In the genomic region with DNA sequence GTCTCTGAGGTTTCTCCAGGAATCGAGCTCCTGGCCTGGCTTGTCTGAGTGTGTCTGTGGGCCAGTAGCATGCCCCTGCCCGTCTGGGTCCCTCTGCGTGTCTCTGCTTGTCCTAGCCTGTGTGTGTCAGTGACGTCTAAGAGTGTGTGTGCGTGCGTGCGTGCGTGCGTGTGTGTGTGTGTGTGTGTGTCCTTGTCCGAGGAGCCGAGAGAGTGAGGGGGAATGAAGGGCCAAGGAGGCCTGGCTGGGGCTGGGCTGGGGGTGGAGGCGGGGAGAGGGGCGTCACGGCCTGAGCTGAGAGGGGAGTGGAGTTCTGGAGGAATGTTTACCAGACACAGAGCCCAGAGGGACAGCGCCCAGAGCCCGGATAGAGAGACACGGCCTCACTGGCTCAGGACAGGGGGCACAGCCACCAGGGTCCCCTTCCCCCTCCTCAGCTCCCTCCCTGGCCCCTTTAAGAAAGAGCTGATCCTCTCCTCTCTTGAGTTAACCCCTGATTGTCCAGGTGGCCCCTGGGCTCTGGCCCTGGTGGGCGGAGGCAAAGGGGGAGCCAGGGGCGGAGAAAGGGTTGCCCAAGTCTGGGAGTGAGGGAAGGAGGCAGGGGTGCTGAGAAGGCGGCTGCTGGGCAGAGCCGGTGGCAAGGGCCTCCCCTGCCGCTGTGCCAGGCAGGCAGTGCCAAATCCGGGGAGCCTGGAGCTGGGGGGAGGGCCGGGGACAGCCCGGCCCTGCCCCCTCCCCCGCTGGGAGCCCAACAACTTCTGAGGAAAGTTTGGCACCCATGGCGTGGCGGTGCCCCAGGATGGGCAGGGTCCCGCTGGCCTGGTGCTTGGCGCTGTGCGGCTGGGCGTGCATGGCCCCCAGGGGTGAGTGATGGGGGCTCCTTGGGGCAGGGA, we compare ENCODE assay signal across 1 cellular context.
TF ChIP-seq lines count a peak whose summit lies in the region.

A gene (plus strand): TSS at position 609 of the 893 bp plus-strand sequence. CDS start 170 bp downstream, at position 779.

TF ChIP-seq in HEK293, 187 proteins besides CTCF, POLR2A, EP300 and RAD21 (continued from another document):
- 0 out of 2 replicates have a peak, but pooled peaks have one; percentile 23 for TF ChIP-seq YY2 (tag by site-specific recombination; IDR thresholded peaks at IDR 0.05)
- peak; percentile 42; the same call in 1 of the 2 replicates for TF ChIP-seq GLIS2 (tag by site-specific recombination; IDR thresholded peaks at IDR 0.05)
- 0 out of 2 replicates have a peak, but pooled peaks have one; percentile 23 for TF ChIP-seq ZNF223 (tag by site-specific recombination; IDR thresholded peaks at IDR 0.05)
- TF ChIP-seq ZNF621 (tag by site-specific recombination; IDR thresholded peaks at IDR 0.05), result no peak
- TF ChIP-seq, protein P1, sequence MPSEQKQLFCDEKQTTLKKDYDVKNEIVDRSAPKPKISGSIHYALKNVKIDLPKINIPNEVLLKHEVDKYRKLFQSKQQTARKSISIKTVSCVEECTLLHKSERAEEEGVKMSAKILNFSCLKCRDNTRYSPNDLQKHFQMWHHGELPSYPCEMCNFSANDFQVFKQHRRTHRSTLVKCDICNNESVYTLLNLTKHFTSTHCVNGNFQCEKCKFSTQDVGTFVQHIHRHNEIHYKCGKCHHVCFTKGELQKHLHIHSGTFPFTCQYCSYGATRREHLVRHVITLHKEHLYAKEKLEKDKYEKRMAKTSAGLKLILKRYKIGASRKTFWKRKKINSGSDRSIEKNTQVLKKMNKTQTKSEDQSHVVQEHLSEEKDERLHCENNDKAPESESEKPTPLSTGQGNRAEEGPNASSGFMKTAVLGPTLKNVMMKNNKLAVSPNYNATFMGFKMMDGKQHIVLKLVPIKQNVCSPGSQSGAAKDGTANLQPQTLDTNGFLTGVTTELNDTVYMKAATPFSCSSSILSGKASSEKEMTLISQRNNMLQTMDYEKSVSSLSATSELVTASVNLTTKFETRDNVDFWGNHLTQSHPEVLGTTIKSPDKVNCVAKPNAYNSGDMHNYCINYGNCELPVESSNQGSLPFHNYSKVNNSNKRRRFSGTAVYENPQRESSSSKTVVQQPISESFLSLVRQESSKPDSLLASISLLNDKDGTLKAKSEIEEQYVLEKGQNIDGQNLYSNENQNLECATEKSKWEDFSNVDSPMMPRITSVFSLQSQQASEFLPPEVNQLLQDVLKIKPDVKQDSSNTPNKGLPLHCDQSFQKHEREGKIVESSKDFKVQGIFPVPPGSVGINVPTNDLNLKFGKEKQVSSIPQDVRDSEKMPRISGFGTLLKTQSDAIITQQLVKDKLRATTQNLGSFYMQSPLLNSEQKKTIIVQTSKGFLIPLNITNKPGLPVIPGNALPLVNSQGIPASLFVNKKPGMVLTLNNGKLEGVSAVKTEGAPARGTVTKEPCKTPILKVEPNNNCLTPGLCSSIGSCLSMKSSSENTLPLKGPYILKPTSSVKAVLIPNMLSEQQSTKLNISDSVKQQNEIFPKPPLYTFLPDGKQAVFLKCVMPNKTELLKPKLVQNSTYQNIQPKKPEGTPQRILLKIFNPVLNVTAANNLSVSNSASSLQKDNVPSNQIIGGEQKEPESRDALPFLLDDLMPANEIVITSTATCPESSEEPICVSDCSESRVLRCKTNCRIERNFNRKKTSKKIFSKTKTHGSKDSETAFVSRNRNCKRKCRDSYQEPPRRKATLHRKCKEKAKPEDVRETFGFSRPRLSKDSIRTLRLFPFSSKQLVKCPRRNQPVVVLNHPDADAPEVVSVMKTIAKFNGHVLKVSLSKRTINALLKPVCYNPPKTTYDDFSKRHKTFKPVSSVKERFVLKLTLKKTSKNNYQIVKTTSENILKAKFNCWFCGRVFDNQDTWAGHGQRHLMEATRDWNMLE (tag by site-specific recombination; conservative IDR thresholded peaks at IDR 0.05; ENCODE audit: low read depth), result no peak
- TF ChIP-seq ZFP69B (tag by site-specific recombination; IDR thresholded peaks at IDR 0.05), result peak; percentile 99
- no peak for TF ChIP-seq ZNF266 (tag by site-specific recombination; IDR thresholded peaks at IDR 0.05; ENCODE audit: low read depth)
- TF ChIP-seq ZNF16 (tag by site-specific recombination; IDR thresholded peaks at IDR 0.05; ENCODE audit: low read depth), result no peak
- TF ChIP-seq ZNF501 (tag by site-specific recombination; IDR thresholded peaks at IDR 0.05), result no peak
- no peak for TF ChIP-seq ZSCAN16 (tag by site-specific recombination; IDR thresholded peaks at IDR 0.05)
- no peak for TF ChIP-seq HOXC10 (CRISPR knock-in tag; IDR thresholded peaks at IDR 0.05)
- TF ChIP-seq SCRT1 (tag by site-specific recombination; IDR thresholded peaks at IDR 0.05; ENCODE audit: borderline replicate concordance), result no peak
- TF ChIP-seq ZNF146 (tag by site-specific recombination; IDR thresholded peaks at IDR 0.05), result no peak
- no peak for TF ChIP-seq ZNF76 (tag by site-specific recombination; IDR thresholded peaks at IDR 0.05; ENCODE audit: borderline replicate concordance, low read depth)
